Comparison of ENCODE assay signal across 8 cellular contexts in the genomic region with DNA sequence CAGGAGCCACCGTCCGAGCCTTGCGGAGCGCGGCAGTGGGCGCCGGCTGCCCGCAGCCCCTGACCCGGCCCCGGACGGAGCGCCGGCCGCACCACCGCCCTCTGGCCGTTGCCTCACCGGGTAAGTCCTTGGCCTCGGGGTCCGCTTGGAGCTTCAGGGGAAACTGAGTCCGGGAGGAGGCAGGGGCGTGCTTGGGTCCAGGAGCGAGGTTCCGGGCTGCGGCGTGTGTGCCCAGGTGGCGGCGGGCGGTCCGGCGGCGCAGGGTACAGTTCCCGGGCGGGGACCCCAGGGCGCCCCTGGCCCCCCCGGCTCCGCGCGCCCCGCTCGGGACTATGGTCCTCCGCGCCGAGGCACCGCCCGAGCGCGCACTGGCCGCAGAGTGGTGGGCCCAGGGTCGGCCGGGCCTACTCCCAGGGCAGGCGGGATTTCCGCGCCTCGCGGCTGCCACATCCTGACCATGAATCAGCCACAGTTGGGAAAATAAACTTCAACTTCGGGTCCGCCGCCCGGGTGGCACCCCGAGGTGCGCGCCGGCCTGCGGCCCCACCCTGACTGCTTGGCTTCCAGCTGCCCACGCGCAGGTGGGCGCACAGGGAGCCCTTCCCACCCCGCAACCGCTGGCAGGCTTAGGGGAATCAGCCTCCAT. TPM values are rescaled to one million over a fixed set of nuclear protein-coding genes. Genes with fewer than 3 reads are reported as not detected.
DNase-seq lines count a peak whose midpoint lies in the region; ATAC-seq lines count a peak whose summit lies in the region.

No MANE protein-coding gene starts in this region.

- peak; percentile 69 for DNase-seq in AG08396 (ENCODE audit: low spot score)
- peak; percentile 38 for DNase-seq in HCEC 1CT
- no peak for DNase-seq in activated naive CD4-positive, alpha-beta T cell treated with anti-CD3 and anti-CD28 coated beads, Interleukin-2, amount 50 U/mL, for 72 hours (ENCODE audit: low spot score in 2 of 2)
- peak; percentile 47 for DNase-seq in stimulated activated naive CD8-positive, alpha-beta T cell treated with anti-CD3 and anti-CD28 coated beads, Interleukin-15, Interleukin-2, amounts not matched to agents 100 U/mL and 50 U/mL, for 24 hours
- no peak for DNase-seq in amygdala (lab: John Stamatoyannopoulos, UW)

- no peaks in the 10 kb centered on the region for H3K27me3 ChIP-seq in iPS-15b (ENCODE audit: control insufficient read depth, insufficient read depth, low read length)

- H3K36me3 ChIP-seq in iPS-15b (ENCODE audit: control insufficient read depth, insufficient read depth, low read length): peaks cover 19% of the 10 kb centered on the region

- H3K4me3 ChIP-seq in iPS-15b (ENCODE audit: low read depth, low read length): peak overlapping the region; percentile 57

- ATAC-seq in activated naive CD4-positive, alpha-beta T cell treated with anti-CD3 and anti-CD28 coated beads, Interleukin-2, amount 50 U/mL, for 72 hours: peak; percentile 23 to 57
- ATAC-seq in stimulated activated naive CD8-positive, alpha-beta T cell treated with anti-CD3 and anti-CD28 coated beads, Interleukin-15, Interleukin-2, amounts not matched to agents 100 U/mL and 50 U/mL, for 24 hours: peak; percentile 17
- no peak for ATAC-seq in HG02763 (IDR thresholded peaks at IDR 0.05; ENCODE audit: unreplicated experiment)
- no peak for ATAC-seq in GM21360 (IDR thresholded peaks at IDR 0.05; ENCODE audit: unreplicated experiment)

- H3K9me3 Mint-ChIP-seq in activated naive CD4-positive, alpha-beta T cell treated with anti-CD3 and anti-CD28 coated beads, Interleukin-2, amount 50 U/mL, for 72 hours: no peaks in the 10 kb centered on the region

- H3K9ac ChIP-seq in iPS-15b (ENCODE audit: low read depth, low read length): peak overlapping the region; percentile 70

- no peaks in the 10 kb centered on the region for H3K9me3 ChIP-seq in iPS-15b (ENCODE audit: control insufficient read depth, insufficient read depth, low read length)

- H3K27ac Mint-ChIP-seq in activated naive CD4-positive, alpha-beta T cell treated with anti-CD3 and anti-CD28 coated beads, Interleukin-2, amount 50 U/mL, for 72 hours: peak overlapping the region; percentile 29 to 75

- H3K4me1 ChIP-seq in iPS-15b (ENCODE audit: control insufficient read depth, insufficient read depth, low read length): peaks cover 4% of the 10 kb centered on the region

- H3K36me3 Mint-ChIP-seq in activated naive CD4-positive, alpha-beta T cell treated with anti-CD3 and anti-CD28 coated beads, Interleukin-2, amount 50 U/mL, for 72 hours: no peaks in the 10 kb centered on the region

RNA-seq across cellular contexts. Expression of a gene that starts 0.3 kb away (rescaled TPM):
- total RNA-seq in activated naive CD4-positive, alpha-beta T cell treated with anti-CD3 and anti-CD28 coated beads, Interleukin-2, amount 50 U/mL, for 72 hours: 10 to 100 TPM; 48.6 to 82.7 TPM

RNA-seq across cellular contexts. Expression of a gene that starts 34.3 kb away (rescaled TPM):
- 1 to 10 TPM; 2.7 to 7.3 TPM for total RNA-seq in activated naive CD4-positive, alpha-beta T cell treated with anti-CD3 and anti-CD28 coated beads, Interleukin-2, amount 50 U/mL, for 72 hours

Comparison
In these comparisons a context has a peak if more than half of its experiments do, and no peak if none do; other contexts are left out.
1. DNase-seq: peak in AG08396 (single experiment), HCEC 1CT (single experiment) and stimulated activated naive CD8-positive, alpha-beta T cell treated with anti-CD3 and anti-CD28 coated beads, Interleukin-15, Interleukin-2, amounts not matched to agents 100 U/mL and 50 U/mL, for 24 hours (single experiment); none in activated naive CD4-positive, alpha-beta T cell treated with anti-CD3 and anti-CD28 coated beads, Interleukin-2, amount 50 U/mL, for 72 hours (0 of 2) and amygdala (0 of 56).
2. ATAC-seq: peak in activated naive CD4-positive, alpha-beta T cell treated with anti-CD3 and anti-CD28 coated beads, Interleukin-2, amount 50 U/mL, for 72 hours (2 of 2) and stimulated activated naive CD8-positive, alpha-beta T cell treated with anti-CD3 and anti-CD28 coated beads, Interleukin-15, Interleukin-2, amounts not matched to agents 100 U/mL and 50 U/mL, for 24 hours (single experiment); none in HG02763 (single experiment) and GM21360 (single experiment).